In genomic region chr2:6109801-6110200, GRCh38 we compare ENCODE assay signal across 5 cellular contexts.
"Had no signal": no experiment of that assay in that cellular context is flagged by ENCODE, and none has a peak within 500 bp of the region (broad histone marks: within the 10 kb centered on the region; RNA-seq: fewer than 3 reads in every experiment).

No MANE protein-coding gene starts in this region.

- H3K4me3 ChIP-seq: GM23338, K562 had no signal

- DNase-seq: H9, HCEC 1CT, IMR-90 had no signal

- H3K4me2 ChIP-seq: GM23338 had no signal

- H2AFZ ChIP-seq: GM23338 had no signal

- ATAC-seq: GM23338, K562 had no signal
